ENCODE assay signal across 23 cellular contexts in the genomic region with DNA sequence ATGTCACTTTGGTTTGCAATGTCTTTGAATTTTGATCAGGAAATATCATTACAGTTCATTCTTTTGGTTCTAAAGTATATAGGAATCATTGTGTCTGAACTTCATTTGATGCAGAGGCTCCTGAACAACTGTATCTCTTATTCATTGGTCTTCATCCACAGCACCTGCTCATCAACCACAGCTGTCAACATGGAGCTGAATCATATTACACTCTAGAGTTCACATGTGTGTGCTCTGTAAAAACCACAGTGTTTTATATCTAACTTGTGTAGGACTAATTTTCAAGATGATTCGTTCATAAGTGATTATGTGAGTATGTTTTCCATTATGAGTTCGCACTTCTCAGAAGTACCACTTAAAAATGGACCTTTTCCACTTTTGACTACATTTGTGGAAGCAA.
A peak's percentile ranks its signal among the peaks of the same experiment; 100 is the strongest.
DNase-seq lines count a peak whose midpoint lies in the region; ATAC-seq and TF ChIP-seq lines count a peak whose summit lies in the region.
"Had no signal": no experiment of that assay in that cellular context is flagged by ENCODE, and none has a peak within 500 bp of the region (broad histone marks: within the 10 kb centered on the region; RNA-seq: fewer than 3 reads in every experiment).

No MANE protein-coding gene starts in this region.

- TF ChIP-seq EP300 in stomach (IDR thresholded peaks at IDR 0.05), result no peak

- no peaks in the 10 kb centered on the region for H3K27me3 ChIP-seq in stomach
- H3K27me3 ChIP-seq: BLaER1 had no signal

- DNase-seq in DMS153 (lab: John Stamatoyannopoulos, UW) (peak; percentile 0), DMS153 treated with DMSO at 0.1 percent for 48 hours (lab: John Stamatoyannopoulos, UW; ENCODE audit: unreplicated experiment) (no peak), NCI-H510A (lab: John Stamatoyannopoulos, UW) (peak; percentile 8), glomerular visceral epithelial cell (ENCODE audit: extremely low spot score) (peak; percentile 13), stomach (no peak), HK-2 (ENCODE audit: unreplicated experiment) (no peak)
- no peak for DNase-seq in stimulated activated CD8-positive, alpha-beta memory T cell treated with anti-CD3 and anti-CD28 coated beads, Interleukin-4, amount 100 ng/mL, for 48 hours
- DNase-seq: ACHN; Caco-2; CD4-positive, alpha-beta T cell; DMS 273 treated with DMSO at 0.1 percent for 48 hours; GDM1; H7; NCI-H1105; NCI-H146; NCI-H2081; NCI-H748 treated with DMSO at 0.1 percent for 48 hours; SIG-M5; T-cell had no signal

- ATAC-seq in HG02678 (IDR thresholded peaks at IDR 0.05; ENCODE audit: unreplicated experiment), result no peak
- ATAC-seq: T-cell had no signal

- intact Hi-C loops in stomach (cut with DNase I; ENCODE audit: low total_unique reads), result no loop called here

- no peaks in the 10 kb centered on the region for H3K36me3 ChIP-seq in stomach
- H3K36me3 ChIP-seq: BLaER1 had no signal

- H3K4me1 ChIP-seq in stomach, result no peaks in the 10 kb centered on the region
- H3K4me1 ChIP-seq: BLaER1, Caco-2 had no signal

- no peak overlapping the region for H3K4me3 ChIP-seq in stomach
- H3K4me3 ChIP-seq: BLaER1 had no signal

- H3K27ac ChIP-seq in stomach, result no peak overlapping the region
- H3K27ac ChIP-seq: 22Rv1, BLaER1, KMS-11 had no signal

- TF ChIP-seq POLR2A in stomach (IDR thresholded peaks at IDR 0.05), result no peak

- H3K9me3 ChIP-seq in stomach, result no peaks in the 10 kb centered on the region
- H3K9me3 ChIP-seq: BLaER1, Caco-2 had no signal

- 71 to 86% (median 79%) methylated on average over 2 of the region's 2 CpGs for WGBS in stomach, 5 donors

- no peak for TF ChIP-seq CTCF in stomach (IDR thresholded peaks at IDR 0.05)

Comparison
In these comparisons a context has a peak if more than half of its experiments do, and no peak if none do; other contexts are left out.
1. DNase-seq: peak in DMS153 (single experiment), NCI-H510A (single experiment) and glomerular visceral epithelial cell (single experiment); none in DMS153 treated with DMSO at 0.1 percent for 48 hours (single experiment), stomach (single experiment), HK-2 (single experiment) and stimulated activated CD8-positive, alpha-beta memory T cell treated with anti-CD3 and anti-CD28 coated beads, Interleukin-4, amount 100 ng/mL, for 48 hours (single experiment).